Comparison of ENCODE assay signal across 18 cellular contexts in the genomic region with DNA sequence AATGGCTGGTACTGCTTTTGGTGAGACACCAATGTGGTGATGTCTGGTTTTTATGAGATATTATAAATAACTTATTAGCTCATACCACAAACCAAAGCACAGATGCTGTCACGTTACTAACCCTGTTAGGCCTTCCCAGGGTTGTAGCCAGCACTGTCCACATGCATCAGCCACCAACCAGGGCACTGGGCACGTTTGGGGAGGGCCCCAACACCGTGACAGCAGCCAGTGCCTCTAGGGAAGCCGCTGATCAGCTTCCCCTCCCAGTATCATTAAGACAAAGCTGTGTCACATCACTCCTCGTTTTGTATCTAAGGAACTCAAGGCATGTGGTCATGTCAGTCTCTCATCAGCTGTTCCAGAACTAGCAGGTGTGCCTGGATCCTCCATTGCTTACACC. TPM values are rescaled to one million over a fixed set of nuclear protein-coding genes. Genes with fewer than 3 reads are reported as not detected.
A peak's percentile ranks its signal among the peaks of the same experiment; 100 is the strongest.
DNase-seq lines count a peak whose midpoint lies in the region; ATAC-seq and TF ChIP-seq lines count a peak whose summit lies in the region.
"Had no signal": no experiment of that assay in that cellular context is flagged by ENCODE, and none has a peak within 500 bp of the region (broad histone marks: within the 10 kb centered on the region; RNA-seq: fewer than 3 reads in every experiment).

No MANE protein-coding gene starts in this region.

- H3K4me2 ChIP-seq in IMR-90 (ENCODE audit: low read depth, low read length), result no peak overlapping the region

- no peak for TF ChIP-seq RAD21 in IMR-90 (IDR thresholded peaks at IDR 0.05; ENCODE audit: low read length)

- H3K56ac ChIP-seq in IMR-90 (ENCODE audit: extremely low read depth, insufficient read depth, low read length), result no peak overlapping the region

- H3K4me1 ChIP-seq in IMR-90 (ENCODE audit: control insufficient read depth, insufficient read depth, low read length), result peaks cover 4% of the 10 kb centered on the region
- peaks cover 0 to 7% of the 10 kb centered on the region in 2 donors for H3K4me1 ChIP-seq in gastrocnemius medialis

- intact Hi-C loops in IMR-90 (cut with micrococcal nuclease) (no loop called here), left cardiac atrium (cut with DNase I) (no loop called here), gastrocnemius medialis (cut with DNase I; ENCODE audit: low total_unique reads) (no loop called here)

- no peak overlapping the region for H4K91ac ChIP-seq in IMR-90 (ENCODE audit: insufficient read depth, low read depth, low read length)

- no peaks in the 10 kb centered on the region; the same call in 1 of the 2 replicates for H3K9me1 ChIP-seq in IMR-90 (ENCODE audit: insufficient read depth, low read length)

- H3K27ac ChIP-seq in IMR-90 (ENCODE audit: insufficient read depth, low read length) (no peak overlapping the region), gastrocnemius medialis (peak overlapping the region; percentile 34 to 63 (median 59))
- H3K27ac ChIP-seq: cardiac muscle cell, RWPE1 had no signal

- H2BK5ac ChIP-seq in IMR-90 (ENCODE audit: low read depth, low read length, poor library complexity, severe bottlenecking), result no peak overlapping the region

- CTCF ChIA-PET in IMR-90 (lab: Yijun Ruan, JAX), result no interaction called here

- H2AK9ac ChIP-seq in IMR-90 (replicated peaks; ENCODE audit: low read depth, low read length, poor library complexity), result peak overlapping the region; percentile 46

- no peaks in the 10 kb centered on the region for H3K27me3 ChIP-seq in IMR-90 (ENCODE audit: control insufficient read depth, insufficient read depth, low read length)
- H3K27me3 ChIP-seq in gastrocnemius medialis, result no peaks in the 10 kb centered on the region
- H3K27me3 ChIP-seq: cardiac muscle cell had no signal

- POLR2A ChIA-PET in IMR-90 (lab: Charles Lee; ENCODE audit: unreplicated experiment), result no interaction called here

- H2AK5ac ChIP-seq in IMR-90 (ENCODE audit: low read depth, low read length), result no peak overlapping the region

- H3K14ac ChIP-seq in IMR-90 (replicated peaks; ENCODE audit: low read depth, low read length), result no peak overlapping the region

- no peak overlapping the region for H3K4me3 Mint-ChIP-seq in activated T-helper 17 cell treated with anti-CD3 and anti-CD28 coated beads, Interleukin-2, amount 50 U/mL, for 72 hours
- H3K4me3 Mint-ChIP-seq: CD4-positive, alpha-beta memory T cell; stimulated activated naive CD8-positive, alpha-beta T cell treated with anti-CD3 and anti-CD28 coated beads, Interleukin-15, amount 100 ng/mL, for 72 hours had no signal

- no peaks in the 10 kb centered on the region for H4K20me1 ChIP-seq in IMR-90 (ENCODE audit: insufficient read depth, low read length)

- H3K27me3 Mint-ChIP-seq in activated T-helper 17 cell treated with anti-CD3 and anti-CD28 coated beads, Interleukin-2, amount 50 U/mL, for 72 hours, result no peaks in the 10 kb centered on the region
- H3K27me3 Mint-ChIP-seq: CD4-positive, alpha-beta memory T cell; stimulated activated naive CD8-positive, alpha-beta T cell treated with anti-CD3 and anti-CD28 coated beads, Interleukin-15, amount 100 ng/mL, for 72 hours had no signal

- H2AFZ ChIP-seq in IMR-90 (replicated peaks; ENCODE audit: low read length, poor library complexity), result no peak overlapping the region

- BruUV-seq in IMR-90 (replicated peaks; lab: Mats Ljungman, UMichigan), result no TSS peak

- H3K9me3 ChIP-seq in IMR-90 (ENCODE audit: control insufficient read depth, insufficient read depth, low read length) (no peaks in the 10 kb centered on the region), gastrocnemius medialis (no peaks in the 10 kb centered on the region)

- H3K4me1 Mint-ChIP-seq in activated T-helper 17 cell treated with anti-CD3 and anti-CD28 coated beads, Interleukin-2, amount 50 U/mL, for 72 hours, result no peaks in the 10 kb centered on the region
- H3K4me1 Mint-ChIP-seq: stimulated activated naive CD8-positive, alpha-beta T cell treated with anti-CD3 and anti-CD28 coated beads, Interleukin-15, amount 100 ng/mL, for 72 hours had no signal

- H3K18ac ChIP-seq in IMR-90 (ENCODE audit: low read depth, low read length), result no peak overlapping the region

- no peak overlapping the region for H2BK20ac ChIP-seq in IMR-90 (ENCODE audit: low read depth, low read length)

- no peak overlapping the region for H3K9ac ChIP-seq in IMR-90 (ENCODE audit: low read depth, low read length)

- ATAC-seq in IMR-90 (ENCODE audit: low read depth) (no peak), left cardiac atrium (peak; percentile 66 to 69), gastrocnemius medialis (peak; percentile 47 to 84), HG02973 (IDR thresholded peaks at IDR 0.05; ENCODE audit: unreplicated experiment) (no peak), HG02852 (IDR thresholded peaks at IDR 0.05; ENCODE audit: unreplicated experiment) (no peak)
- no peak for ATAC-seq in activated T-helper 17 cell treated with anti-CD3 and anti-CD28 coated beads, Interleukin-2, amount 50 U/mL, for 72 hours (replicated peaks)
- ATAC-seq: stimulated activated naive CD8-positive, alpha-beta T cell treated with anti-CD3 and anti-CD28 coated beads, Interleukin-15, amount 100 ng/mL, for 72 hours had no signal

- no peak overlapping the region for H3K23ac ChIP-seq in IMR-90 (ENCODE audit: low read depth, low read length)

- no peak for TF ChIP-seq CTCF in AG10803 (conservative IDR thresholded peaks at IDR 0.05; ENCODE audit: low read length)
- no peak for TF ChIP-seq CTCF in IMR-90 (conservative IDR thresholded peaks at IDR 0.05; ENCODE audit: low read depth, low read length)
- TF ChIP-seq CTCF in gastrocnemius medialis (IDR thresholded peaks at IDR 0.05 in 4 of 5, conservative IDR thresholded peaks at IDR 0.05 in 1 of 5), result no peak

- in situ Hi-C loops in IMR-90 (cut with MboI; ENCODE audit: low sequenced_read_pairs), result loop anchor here (25.0 kb wide), 1 partner anchor 358 kb away; the partner anchor contains the start of gene SYNJ1
- in situ Hi-C loops in gastrocnemius medialis (cut with MboI; ENCODE audit: low sequenced_read_pairs in 4 of 4), result loop anchor here in 2 of 4 donors (25.0 kb wide), 2 partner anchors 358 to 642 kb away; partner anchors contain the start of genes SYNJ1 (in 2 of the 2) and SCAF4 (in 1 of the 2)

- peaks cover 100% of the 10 kb centered on the region for H3K36me3 Mint-ChIP-seq in activated T-helper 17 cell treated with anti-CD3 and anti-CD28 coated beads, Interleukin-2, amount 50 U/mL, for 72 hours (ENCODE audit: low read depth)

- H2BK120ac ChIP-seq in IMR-90 (ENCODE audit: low read depth, low read length), result no peak overlapping the region

- H3K27ac Mint-ChIP-seq in activated T-helper 17 cell treated with anti-CD3 and anti-CD28 coated beads, Interleukin-2, amount 50 U/mL, for 72 hours, result no peak overlapping the region

- peaks cover 29 to 59% of the 10 kb centered on the region in 2 experiments for H3K79me1 ChIP-seq in IMR-90 (ENCODE audit: low read depth in 1 of 2, low read length in 2 of 2)

- no peak for TF ChIP-seq POLR2A in IMR-90 (IDR thresholded peaks at IDR 0.05; ENCODE audit: low read depth, low read length)
- TF ChIP-seq POLR2A in gastrocnemius medialis (IDR thresholded peaks at IDR 0.05), result no peak

- H4K5ac ChIP-seq in IMR-90 (ENCODE audit: low read depth, low read length), result no peak overlapping the region

- H3K4me3 ChIP-seq in AG10803 (ENCODE audit: low read length) (no peak overlapping the region), IMR-90 (ENCODE audit: insufficient read depth, low read depth, low read length) (no peak overlapping the region), gastrocnemius medialis (no peak overlapping the region)
- H3K4me3 ChIP-seq: cardiac muscle cell had no signal

- no peak overlapping the region for H2BK15ac ChIP-seq in IMR-90 (ENCODE audit: low read depth, low read length)

- H3K9me3 Mint-ChIP-seq in activated T-helper 17 cell treated with anti-CD3 and anti-CD28 coated beads, Interleukin-2, amount 50 U/mL, for 72 hours, result no peaks in the 10 kb centered on the region
- H3K9me3 Mint-ChIP-seq: CD4-positive, alpha-beta memory T cell; stimulated activated naive CD8-positive, alpha-beta T cell treated with anti-CD3 and anti-CD28 coated beads, Interleukin-15, amount 100 ng/mL, for 72 hours had no signal

- no peak overlapping the region for H3K4ac ChIP-seq in IMR-90 (ENCODE audit: low read depth, low read length)

- H3K36me3 ChIP-seq in IMR-90 (ENCODE audit: control insufficient read depth, insufficient read depth, low read length) (peaks cover 45% of the 10 kb centered on the region), gastrocnemius medialis (peaks cover 0 to 41% of the 10 kb centered on the region in 2 donors)

- dilution Hi-C loops in IMR-90 (cut with HindIII; ENCODE audit: low sequenced_read_pairs, unreplicated experiment), result no loop called here

- DNase-seq in AG10803 (ENCODE audit: low read depth) (peak; percentile 88), IMR-90 (no peak), left cardiac atrium (no peak), gastrocnemius medialis (peak in 1 of 2 donors; percentile 38), COR-L47 (lab: John Stamatoyannopoulos, UW) (no peak)
- DNase-seq: ACHN; CD4-positive, alpha-beta memory T cell; KG1; NCI-H1092; NCI-H2081; NCI-H446 treated with DMSO at 0.1 percent for 48 hours; NK-92 treated with Interleukin-12 subunit alpha and Interleukin-12 subunit beta, amount 100 ng/mL, for 24 hours; stimulated activated naive CD8-positive, alpha-beta T cell treated with anti-CD3 and anti-CD28 coated beads, Interleukin-15, amount 100 ng/mL, for 72 hours had no signal

- 40% methylated on average over 1 of the region's 5 CpGs; no CpG with 5 or more reads in 1 of the 2 experiments for WGBS in IMR-90 (ENCODE audit: extremely low coverage in 2 of 2, insufficient read length in 1 of 2), 2 experiments

- no peak overlapping the region for H4K8ac ChIP-seq in IMR-90 (ENCODE audit: low read depth in 2 of 2, low read length in 2 of 2)

TF ChIP-seq in IMR-90, 13 proteins besides CTCF, POLR2A, EP300 and RAD21 (continues in another document):
- no peak for TF ChIP-seq SMC3 (IDR thresholded peaks at IDR 0.05; ENCODE audit: low read depth, low read length)

RNA-seq across cellular contexts. Expression of gene URB1, which starts 13.9 kb away (rescaled TPM):
- total RNA-seq in IMR-90 (2012; rRNA removed) (12.7 and 14.2 TPM in 2 replicates), left cardiac atrium (10 to 100 TPM in 1 of 2 donors, 1 to 10 TPM in 1; 8.5 to 13.5 TPM), gastrocnemius medialis (10 to 100 TPM; 13.7 to 17.7 (median 15.2) TPM)
- polyA plus RNA-seq in IMR-90 (2012; rRNA removed), result 9.2 and 9.7 TPM in 2 replicates
- polyA plus RNA-seq in IMR-90 (2012; cell fraction: cytosol; rRNA removed), result 3.4 and 4.1 TPM in 2 replicates
- 12.4 and 16.0 TPM in 2 replicates for polyA plus RNA-seq in IMR-90 (2012; cell fraction: nucleus; rRNA removed; ENCODE audit: low replicate concordance)
- total RNA-seq in activated T-helper 17 cell treated with anti-CD3 and anti-CD28 coated beads, Interleukin-2, amount 50 U/mL, for 72 hours, result 10 to 100 TPM; 17.6 to 37.2 TPM

RNA-seq across cellular contexts. Expression of gene EVA1C, which starts 33.5 kb away (rescaled TPM):
- total RNA-seq in IMR-90 (2012; rRNA removed) (0.72 and 0.83 TPM in 2 replicates), left cardiac atrium (10 to 100 TPM; 22.1 to 52.8 TPM), gastrocnemius medialis (10 to 100 TPM in 2 of 4 donors, 1 to 10 TPM in 2; 9.2 to 15.8 (median 12.1) TPM)
- polyA plus RNA-seq in IMR-90 (2012; rRNA removed), result 1.1 and 1.3 TPM in 2 replicates
- polyA plus RNA-seq in IMR-90 (2012; cell fraction: cytosol; rRNA removed), result 0.85 and 1.1 TPM in 2 replicates
- 1.2 and 1.5 TPM in 2 replicates for polyA plus RNA-seq in IMR-90 (2012; cell fraction: nucleus; rRNA removed; ENCODE audit: low replicate concordance)
- total RNA-seq in activated T-helper 17 cell treated with anti-CD3 and anti-CD28 coated beads, Interleukin-2, amount 50 U/mL, for 72 hours, result 10 to 100 TPM in 1 of 2 donors, 1 to 10 TPM in 1; 10.0 to 13.1 TPM
- polyA plus RNA-seq: cardiac muscle cell had no signal

Comparison
In these comparisons a context has a peak if more than half of its experiments do, and no peak if none do; other contexts are left out.
1. ATAC-seq: peak in left cardiac atrium (2 of 2) and gastrocnemius medialis (2 of 2); none in IMR-90 (single experiment), activated T-helper 17 cell treated with anti-CD3 and anti-CD28 coated beads, Interleukin-2, amount 50 U/mL, for 72 hours (single experiment), HG02973 (single experiment) and HG02852 (single experiment).